ENCODE assay signal across 11 cellular contexts in genomic region chr21:44950016-44950326, GRCh38. TPM values are rescaled to one million over a fixed set of nuclear protein-coding genes. Genes with fewer than 3 reads are reported as not detected.
DNase-seq lines count a peak whose midpoint lies in the region; ATAC-seq, FAIRE-seq and TF ChIP-seq lines count a peak whose summit lies in the region.
"Had no signal": no experiment of that assay in that cellular context is flagged by ENCODE, and none has a peak within 500 bp of the region (broad histone marks: within the 10 kb centered on the region; RNA-seq: fewer than 3 reads in every experiment).

No MANE protein-coding gene starts in this region.

- H3K27ac ChIP-seq in BLaER1 (no peak overlapping the region), GM23248 (no peak overlapping the region), K562 (ENCODE audit: extremely low read depth, low read depth, low read length) (no peak overlapping the region), psoas muscle (peak overlapping the region; percentile 55), adrenal gland (no peak overlapping the region)
- H3K27ac ChIP-seq: body of pancreas, foreskin keratinocyte had no signal

- H3K4me1 ChIP-seq in BLaER1: peaks cover 99% of the 10 kb centered on the region
- H3K4me1 ChIP-seq in GM23248 (ENCODE audit: insufficient read depth): no peaks in the 10 kb centered on the region
- H3K4me1 ChIP-seq in K562 (replicated peaks in 1 of 2; ENCODE audit: control insufficient read depth in 2 of 2, insufficient read depth in 2 of 2, low read length in 2 of 2): peaks cover 0 to 71% of the 10 kb centered on the region in 2 experiments; a peak in 2 of 5 replicates
- peaks cover 80% of the 10 kb centered on the region for H3K4me1 ChIP-seq in psoas muscle
- peaks cover 0 to 8% of the 10 kb centered on the region in 2 donors for H3K4me1 ChIP-seq in adrenal gland (replicated peaks in 1 of 2)
- H3K4me1 ChIP-seq: foreskin keratinocyte had no signal

- TF ChIP-seq POLR2A in K562 (conservative IDR thresholded peaks at IDR 0.05) (no peak), adrenal gland (IDR thresholded peaks at IDR 0.05) (no peak)

- no peak for TF ChIP-seq RAD21 in K562 (CRISPR knock-in tag; conservative IDR thresholded peaks at IDR 0.05 in 1 of 2, IDR thresholded peaks at IDR 0.05 in 1 of 2)

- in situ Hi-C loops in GM23248 (cut with MboI): no loop called here
- in situ Hi-C loops in K562 (cut with MboI): loop anchor here (10.0 to 25.0 kb wide), 2 partner anchors 495 to 887 kb away; no protein-coding TSS in a partner anchor

- DNase-seq in GM23248 (peak; percentile 22), K562 (ENCODE audit: extremely low read depth in 1 of 4, low spot score in 3 of 4) (no peak), psoas muscle (no peak), NCI-H774 (lab: John Stamatoyannopoulos, UW) (no peak), NCI-H2107 (lab: John Stamatoyannopoulos, UW) (no peak), adrenal gland (no peak)
- DNase-seq: SIG-M5 had no signal

- TF ChIP-seq EP300 in K562 (IDR thresholded peaks at IDR 0.05; ENCODE audit: low read length): no peak

- intact Hi-C loops in K562 (cut with micrococcal nuclease): no loop called here
- intact Hi-C loops in psoas muscle (cut with DNase I): loop anchor here (5.0 kb wide), 2 partner anchors 102 to 122 kb away; partner anchors contain the start of gene ADARB1 (in 2 of the 2)
- intact Hi-C loops in adrenal gland (cut with DNase I): loop anchor here (5.0 to 10.0 kb wide), 2 partner anchors 177 to 485 kb away; no protein-coding TSS in a partner anchor

- H3K79me2 ChIP-seq in GM23248 (ENCODE audit: insufficient read depth) (peaks cover 65% of the 10 kb centered on the region), K562 (ENCODE audit: control insufficient read depth, insufficient read depth, low read length) (peaks cover 88% of the 10 kb centered on the region)

- no peak for FAIRE-seq in K562 (lab: Jason Lieb, UNC)

- no peak overlapping the region for H3K9ac ChIP-seq in BLaER1
- H3K9ac ChIP-seq in GM23248: no peak overlapping the region
- peak overlapping the region in 1 of 2 experiments; percentile 41; a peak in 1 of 4 replicates for H3K9ac ChIP-seq in K562 (ENCODE audit: insufficient read depth in 1 of 2, low read depth in 2 of 2, low read length in 2 of 2)

- POLR2A ChIA-PET in K562 (lab: Yijun Ruan, JAX): interaction anchor here (0.6 to 1.3 kb wide), 8 partner anchors 10 to 187 kb away, joined by 3 to 4 read pairs (median 3); partner anchors contain the start of genes SLX9 and UBE2G2

- 8 to 13% methylated on average over 1 of the region's 1 CpG for WGBS in GM23248 (ENCODE audit: low coverage in 1 of 2, low lambda C conversion rate in 2 of 2, missing lambda C conversion rate in 2 of 2), 2 experiments
- 30% methylated on average over 1 of the region's 1 CpG for WGBS in K562 (ENCODE audit: insufficient coverage, low coverage, missing lambda C conversion rate)
- WGBS in psoas muscle, 3 donors: 0 to 3% (median 0%) methylated on average over 1 of the region's 1 CpG
- WGBS in adrenal gland, 4 donors: 0 to 9% (median 3%) methylated on average over 1 of the region's 1 CpG

- H3K9me2 ChIP-seq in GM23248 (ENCODE audit: insufficient read depth): no peaks in the 10 kb centered on the region

- H3K4me2 ChIP-seq in BLaER1 (peak overlapping the region; percentile 91), GM23248 (ENCODE audit: unreplicated experiment) (no peak overlapping the region), K562 (ENCODE audit: insufficient read depth, low read length) (no peak overlapping the region)

- peaks cover 5% of the 10 kb centered on the region for H3K9me1 ChIP-seq in K562 (ENCODE audit: control insufficient read depth, insufficient read depth, low read length)

- H3K9me3 ChIP-seq in BLaER1 (no peaks in the 10 kb centered on the region), GM23248 (ENCODE audit: low read depth) (no peaks in the 10 kb centered on the region), K562 (replicated peaks; ENCODE audit: control insufficient read depth, insufficient read depth, low read depth, low read length) (no peaks in the 10 kb centered on the region), psoas muscle (no peaks in the 10 kb centered on the region), adrenal gland (replicated peaks in 1 of 3) (no peaks in the 10 kb centered on the region)
- H3K9me3 ChIP-seq: body of pancreas had no signal

- H3K4me3 ChIP-seq in BLaER1 (no peak overlapping the region), GM23248 (no peak overlapping the region), K562 (no peak overlapping the region), psoas muscle (no peak overlapping the region), adrenal gland (no peak overlapping the region)
- H3K4me3 ChIP-seq: body of pancreas had no signal

- CTCF ChIA-PET in K562 (lab: Yijun Ruan, JAX; ENCODE audit: low intra/inter-chr PET ratio): interaction anchor here (0.6 to 3.0 kb wide), 6 partner anchors 77 to 870 kb away, joined by 3 to 51 read pairs (median 4); no protein-coding TSS in a partner anchor

- H4K20me1 ChIP-seq in BLaER1 (peaks cover 91% of the 10 kb centered on the region), GM23248 (ENCODE audit: insufficient read depth) (no peaks in the 10 kb centered on the region), K562 (replicated peaks; ENCODE audit: control insufficient read depth, insufficient read depth, low read length) (peaks cover 67% of the 10 kb centered on the region)

- no peaks in the 10 kb centered on the region for H3F3A ChIP-seq in GM23248 (ENCODE audit: insufficient read depth)

- TF ChIP-seq CTCF in K562 (IDR thresholded peaks at IDR 0.05 in 2 of 3, conservative IDR thresholded peaks at IDR 0.05 in 1 of 3; ENCODE audit: insufficient read depth in 2 of 3, low read depth in 1 of 3, low read length in 3 of 3) (no peak), psoas muscle (IDR thresholded peaks at IDR 0.05) (no peak), adrenal gland (IDR thresholded peaks at IDR 0.05) (peak in 1 of 6 experiments; percentile 2)

- ATAC-seq in K562 (peak; percentile 29; the same call in 2 of the 3 replicates), psoas muscle (no peak), HG03469 (IDR thresholded peaks at IDR 0.05; ENCODE audit: unreplicated experiment) (no peak)

- H3K27me3 ChIP-seq in BLaER1 (no peaks in the 10 kb centered on the region), GM23248 (replicated peaks; ENCODE audit: insufficient read depth) (no peaks in the 10 kb centered on the region), K562 (ENCODE audit: control insufficient read depth in 2 of 2, insufficient read depth in 2 of 2, low read length in 2 of 2) (no peaks in the 10 kb centered on the region), psoas muscle (ENCODE audit: insufficient read depth in 3 of 3, low read length in 2 of 3) (no peaks in the 10 kb centered on the region), adrenal gland (no peaks in the 10 kb centered on the region)
- H3K27me3 ChIP-seq: body of pancreas, foreskin keratinocyte had no signal

- BruUV-seq in K562 (replicated peaks; lab: Mats Ljungman, UMichigan): no TSS peak

- H3K36me3 ChIP-seq in BLaER1 (peaks cover 45% of the 10 kb centered on the region), GM23248 (ENCODE audit: low read depth) (no peaks in the 10 kb centered on the region), K562 (ENCODE audit: control insufficient read depth, insufficient read depth, low read length) (peaks cover 91% of the 10 kb centered on the region; the same call in 2 of the 3 replicates), psoas muscle (ENCODE audit: insufficient read depth in 1 of 2, low read depth in 1 of 2) (peaks cover 0 to 12% of the 10 kb centered on the region in 2 donors), adrenal gland (replicated peaks in 1 of 2) (peaks cover 0 to 9% of the 10 kb centered on the region in 2 donors)

- H2AFZ ChIP-seq in GM23248: no peak overlapping the region
- H2AFZ ChIP-seq in K562 (ENCODE audit: low read depth, low read length): no peak overlapping the region

RNA-seq across cellular contexts. Expression of gene SLX9, which starts 10.1 kb away (rescaled TPM):
- total RNA-seq in GM23248 (2014; rRNA removed; shearing (Covaris generic)): 25.6 and 34.3 TPM in 2 replicates
- polyA plus RNA-seq in GM23248 (2016; fragmentation: Nextera tagmentation; extraction: Ambion mirVana): 34.4 and 35.8 TPM in 2 replicates
- 18.9 and 29.0 TPM in 2 replicates for total RNA-seq in K562 (2011; cell fraction: chromatin; rRNA removed; ENCODE audit: low replicate concordance)
- total RNA-seq in K562 (2011; cell fraction: nucleolus; rRNA removed): 22.8 and 25.7 TPM in 2 replicates
- total RNA-seq in K562 (2011; cell fraction: nucleoplasm; rRNA removed): 14.8 and 16.0 TPM in 2 replicates
- total RNA-seq in K562 (2014; rRNA removed): 65.2 and 66.8 TPM in 2 replicates
- total RNA-seq in K562 (2014; rRNA removed; fragmentation: Illumina TruSeq; extraction: Trizol): 11.2 and 14.8 TPM in 2 replicates
- total RNA-seq in K562 (2015; rRNA removed; fragmentation: Illumina TruSeq; extraction: Trizol): 18.5 and 20.3 TPM in 2 replicates
- total RNA-seq in K562 (2021): 71.2 and 75.5 TPM in 2 replicates
- 13.5 and 16.5 TPM in 2 replicates for polyA plus RNA-seq in K562 (2011; rRNA removed)
- 14.3 and 38.6 TPM in 2 replicates for polyA plus RNA-seq in K562 (2011; cell fraction: cytosol; rRNA removed)
- polyA plus RNA-seq in K562 (2011; cell fraction: nucleus; rRNA removed): 10.2 and 19.3 TPM in 2 replicates
- 34.2 and 36.9 TPM in 2 replicates for polyA plus RNA-seq in K562 (2012)
- 8.2 and 18.9 TPM in 2 replicates for polyA plus RNA-seq in K562 (2014; fragmentation: Illumina TruSeq; extraction: Trizol)
- 1 to 10 TPM; 1.2 to 1.8 TPM for polyA plus RNA-seq in K562 (2014; fragmentation: Nextera tagmentation; extraction: Ambion mirVana)
- polyA plus RNA-seq in K562 (2014; rRNA removed): 54.4 and 60.2 TPM in 2 replicates
- 16.0 and 22.8 TPM in 2 replicates for polyA minus RNA-seq in K562 (2011; rRNA and poly(A)+ RNA removed)
- 25.3 and 31.3 TPM in 2 replicates for polyA minus RNA-seq in K562 (2011; cell fraction: cytosol; rRNA and poly(A)+ RNA removed)
- polyA minus RNA-seq in K562 (2011; cell fraction: nucleus; rRNA and poly(A)+ RNA removed): 3.8 and 5.3 TPM in 2 replicates
- 10 to 100 TPM; 26.3 to 58.0 (median 32.5) TPM for total RNA-seq in psoas muscle
- polyA plus RNA-seq in psoas muscle: 10 to 100 TPM; 20.2 to 69.2 (median 26.7) TPM
- total RNA-seq in adrenal gland: 10 to 100 TPM; 11.1 to 45.3 (median 26.6) TPM
- polyA plus RNA-seq in adrenal gland: 10 to 100 TPM; 13.1 to 22.8 (median 21.4) TPM

RNA-seq across cellular contexts. Expression of gene ITGB2, which starts 29.3 kb away (rescaled TPM):
- total RNA-seq in GM23248 (2014; rRNA removed; shearing (Covaris generic)): 1.3 and 2.1 TPM in 2 replicates
- polyA plus RNA-seq in GM23248 (2016; fragmentation: Nextera tagmentation; extraction: Ambion mirVana) (2.2 and 2.7 TPM in 2 replicates), K562 (2011; rRNA removed) (0.20 and 1.6 TPM in 2 replicates), K562 (2014; fragmentation: Illumina TruSeq; extraction: Trizol) (0.24 and 0.25 TPM in 2 replicates), K562 (2014; fragmentation: Nextera tagmentation; extraction: Ambion mirVana) (not detected), K562 (2014; rRNA removed) (0.57 and 0.60 TPM in 2 replicates), psoas muscle (1 to 10 TPM; 2.5 to 4.6 (median 2.7) TPM), adrenal gland (100 to 1,000 TPM in 2 of 3 donors, 10 to 100 TPM in 1; 10.9 to 249 (median 101) TPM)
- total RNA-seq in K562 (2011; cell fraction: chromatin; rRNA removed; ENCODE audit: low replicate concordance): 0.69 and 1.4 TPM in 2 replicates
- 1.0 and 1.3 TPM in 2 replicates for total RNA-seq in K562 (2011; cell fraction: nucleolus; rRNA removed)
- total RNA-seq in K562 (2011; cell fraction: nucleoplasm; rRNA removed): 0.23 and 0.29 TPM in 2 replicates
- total RNA-seq in K562 (2014; rRNA removed) (0.78 and 1.0 TPM in 2 replicates), K562 (2014; rRNA removed; fragmentation: Illumina TruSeq; extraction: Trizol) (0.07 and 0.22 TPM in 2 replicates), K562 (2015; rRNA removed; fragmentation: Illumina TruSeq; extraction: Trizol) (0.49 and 0.51 TPM in 2 replicates), K562 (2021) (1.2 and 1.3 TPM in 2 replicates), psoas muscle (10 to 100 TPM in 3 of 4 donors, 1 to 10 TPM in 1; 8.3 to 11.7 (median 11.0) TPM), adrenal gland (100 to 1,000 TPM in 4 of 8 donors, 10 to 100 TPM in 4; 68.2 to 212 (median 120) TPM)
- polyA plus RNA-seq in K562 (2011; cell fraction: cytosol; rRNA removed): 0.33 and 1.3 TPM in 2 replicates
- 2.0 and 3.1 TPM in 2 replicates for polyA plus RNA-seq in K562 (2011; cell fraction: nucleus; rRNA removed)
- polyA plus RNA-seq in K562 (2012): 0.77 and 5.1 TPM in 2 replicates
- polyA minus RNA-seq in K562 (2011; rRNA and poly(A)+ RNA removed): 0.04 and 0.57 TPM in 2 replicates
- 1.0 and 4.8 TPM in 2 replicates for polyA minus RNA-seq in K562 (2011; cell fraction: cytosol; rRNA and poly(A)+ RNA removed)
- 0.27 and 1.8 TPM in 2 replicates for polyA minus RNA-seq in K562 (2011; cell fraction: nucleus; rRNA and poly(A)+ RNA removed)

Comparison
In these comparisons a context has a peak if more than half of its experiments do, and no peak if none do; other contexts are left out.
1. RNA of gene ITGB2, which starts 29.3 kb away (total RNA-seq): 68.2 to 212 TPM in adrenal gland; 8.3 to 11.7 TPM in psoas muscle, 1.3 to 2.1 TPM in GM23248 and 0.07 to 1.4 TPM in K562; every median in the first group is over 4 times any median in the second.